ENCODE assay signal across 30 cellular contexts in genomic region chr6:14102330-14102729, GRCh38.
"Had no signal": no experiment of that assay in that cellular context is flagged by ENCODE, and none has a peak within 500 bp of the region (broad histone marks: within the 10 kb centered on the region; RNA-seq: fewer than 3 reads in every experiment).

No MANE protein-coding gene starts in this region.

- DNase-seq: hypothalamus; immature natural killer cell; kidney; left colon; left lung; lower lobe of right lung; mammary epithelial cell; mesenchymal stem cell; natural killer cell; nephron progenitor cell; occipital lobe; right lobe of liver; stimulated activated CD4-positive, alpha-beta T cell treated with anti-CD3 and anti-CD28 coated beads, Interleukin-1b, Interleukin-23, amount 100 ng/mL, for 48 hours; stimulated activated CD4-positive, alpha-beta T cell treated with anti-CD3 and anti-CD28 coated beads, Interleukin-2, amount 100 ng/mL, for 48 hours; stimulated activated CD4-positive, alpha-beta T cell treated with anti-CD3 and anti-CD28 coated beads, Interleukin-4, amount 100 ng/mL, for 4 hours; stimulated activated CD8-positive, alpha-beta memory T cell treated with anti-CD3 and anti-CD28 coated beads, Interleukin-4, amount 100 ng/mL, for 48 hours; stimulated activated naive CD4-positive, alpha-beta T cell; tibial artery; trophoblast cell; upper lobe of right lung had no signal

- H3K4me1 Mint-ChIP-seq: immature natural killer cell, natural killer cell had no signal

- FAIRE-seq: islet of Langerhans, kidney, urothelium cell line had no signal

- ATAC-seq: left colon, left lung, lower lobe of right lung, natural killer cell, upper lobe of right lung had no signal

- H3K4me3 Mint-ChIP-seq: immature natural killer cell; natural killer cell; nephron progenitor cell; neural progenitor cell; stimulated activated naive CD8-positive, alpha-beta T cell treated with anti-CD3 and anti-CD28 coated beads, Interleukin-15, Interleukin-2, amounts not matched to agents 100 ng/mL and 50 ng/mL, for 24 hours had no signal

- H3K36me3 Mint-ChIP-seq: neural progenitor cell had no signal

- H3K4me3 ChIP-seq: left lung, lower lobe of right lung, neural progenitor cell, right atrium auricular region, right lobe of liver, smooth muscle cell, suprapubic skin, thoracic aorta, tibial artery, upper lobe of right lung had no signal

- H3K9me3 Mint-ChIP-seq: natural killer cell had no signal

- H3K27ac Mint-ChIP-seq: immature natural killer cell; natural killer cell; nephron progenitor cell; progenitor cell of endocrine pancreas; stimulated activated naive CD8-positive, alpha-beta T cell treated with anti-CD3 and anti-CD28 coated beads, Interleukin-15, Interleukin-2, amounts not matched to agents 100 ng/mL and 50 ng/mL, for 24 hours had no signal

- H3K27me3 ChIP-seq: left lung, neural progenitor cell, right atrium auricular region, right lobe of liver, upper lobe of right lung had no signal

- H3K36me3 ChIP-seq: left lung, lower lobe of right lung, neural progenitor cell, neutrophil, right atrium auricular region, right lobe of liver, suprapubic skin, thoracic aorta, tibial artery, upper lobe of right lung had no signal
